ENCODE assay signal across 8 cellular contexts in genomic region chr19:52941941-52942370, GRCh38. TPM values are rescaled to one million over a fixed set of nuclear protein-coding genes. Genes with fewer than 3 reads are reported as not detected.
A peak's percentile ranks its signal among the peaks of the same experiment; 100 is the strongest.
DNase-seq lines count a peak whose midpoint lies in the region; ATAC-seq, FAIRE-seq and TF ChIP-seq lines count a peak whose summit lies in the region.

No MANE protein-coding gene starts in this region.

- peak overlapping the region; percentile 84 to 97 (median 90) for H3K27ac Mint-ChIP-seq in H9

- H4K8ac ChIP-seq in H9 (replicated peaks; ENCODE audit: insufficient read length, low read depth, low read length), result no peak overlapping the region

- no peaks in the 10 kb centered on the region for H4K20me1 ChIP-seq in H9 (ENCODE audit: control insufficient read depth, insufficient read depth, insufficient read length)

- WGBS in H9 (ENCODE audit: extremely low coverage, insufficient read length, low lambda C conversion rate), result no CpG with 5 or more reads among the region's 26 CpGs
- 0 to 1% (median 0%) methylated on average over 26 of the region's 26 CpGs for WGBS in small intestine, 3 donors

- no peak overlapping the region for H3K27ac ChIP-seq in H9 (ENCODE audit: insufficient read length, low read depth, low read length)
- H3K27ac ChIP-seq in ascending aorta, result peak overlapping the region; percentile 84 to 86
- H3K27ac ChIP-seq in iPS-18a (ENCODE audit: low read length), result no peak overlapping the region
- peak overlapping the region; percentile 34 to 74 for H3K27ac ChIP-seq in small intestine (ENCODE audit: low read depth in 1 of 2, low read length in 1 of 2)

- no peaks in the 10 kb centered on the region for H3K27me3 ChIP-seq in H9 (ENCODE audit: insufficient read depth, low read length)
- no peaks in the 10 kb centered on the region for H3K27me3 ChIP-seq in ascending aorta
- H3K27me3 ChIP-seq in iPS-18a (ENCODE audit: control insufficient read depth, insufficient read depth, low read length), result no peaks in the 10 kb centered on the region
- H3K27me3 ChIP-seq in small intestine (ENCODE audit: control insufficient read depth in 2 of 2, insufficient read depth in 2 of 2, low read length in 2 of 2), result no peaks in the 10 kb centered on the region

- H2BK120ac ChIP-seq in H9 (ENCODE audit: low read depth, low read length, poor library complexity, severe bottlenecking), result no peak overlapping the region

- peaks cover 8 to 13% (median 10%) of the 10 kb centered on the region in 3 experiments; a peak in 5 of 7 replicates for H3K36me3 Mint-ChIP-seq in H9 (ENCODE audit: insufficient read depth in 1 of 3, low read depth in 3 of 3)

- peaks cover 34 to 49% of the 10 kb centered on the region in 2 experiments for H3K4me1 Mint-ChIP-seq in H9

- no peak overlapping the region for H2BK20ac ChIP-seq in H9 (ENCODE audit: low read depth, low read length, poor library complexity, severe bottlenecking)

- no peak overlapping the region for H2BK5ac ChIP-seq in H9 (ENCODE audit: insufficient read length, low read length)

- peaks cover 6% of the 10 kb centered on the region; the same call in 1 of the 2 replicates for H3K79me2 ChIP-seq in H9 (ENCODE audit: insufficient read depth, low read length)

- H3K4me1 ChIP-seq in H9 (ENCODE audit: insufficient read depth, low read length), result peaks cover 6% of the 10 kb centered on the region; the same call in 1 of the 2 replicates
- peaks cover 0 to 4% of the 10 kb centered on the region in 2 donors for H3K4me1 ChIP-seq in ascending aorta
- peaks cover 13% of the 10 kb centered on the region for H3K4me1 ChIP-seq in iPS-18a (ENCODE audit: control insufficient read depth, low read depth, low read length)
- peaks cover 0 to 3% of the 10 kb centered on the region in 2 donors for H3K4me1 ChIP-seq in small intestine (ENCODE audit: control insufficient read depth in 2 of 2, insufficient read depth in 1 of 2, low read depth in 1 of 2, low read length in 1 of 2)

- no peak overlapping the region for H4K5ac ChIP-seq in H9 (ENCODE audit: insufficient read length, low read depth, low read length)

- peak overlapping the region; percentile 93 to 94 for H3K4me3 Mint-ChIP-seq in H9

- ATAC-seq in GM19328 (IDR thresholded peaks at IDR 0.05; ENCODE audit: unreplicated experiment), result no peak

- H3K23ac ChIP-seq in H9 (ENCODE audit: insufficient read length, low read depth, low read length), result no peak overlapping the region

- peak overlapping the region; percentile 59 to 78 for H3K4me3 ChIP-seq in ascending aorta
- peak overlapping the region; percentile 89 for H3K4me3 ChIP-seq in iPS-18a (ENCODE audit: low read length)
- peak overlapping the region; percentile 59 to 68 for H3K4me3 ChIP-seq in small intestine (ENCODE audit: low read depth in 1 of 2, low read length in 2 of 2)

- H2AK5ac ChIP-seq in H9 (ENCODE audit: insufficient read length, low read length), result no peak overlapping the region

- H3K36me3 ChIP-seq in ascending aorta (no peaks in the 10 kb centered on the region), iPS-18a (ENCODE audit: control insufficient read depth, low read depth, low read length) (no peaks in the 10 kb centered on the region), small intestine (ENCODE audit: control insufficient read depth in 2 of 2, insufficient read depth in 2 of 2, low read length in 2 of 2) (no peaks in the 10 kb centered on the region)

- DNase-seq in GM03348 (ENCODE audit: low spot score) (peak; percentile 23), H9 (peak; percentile 46), NCI-H2227 (lab: John Stamatoyannopoulos, UW; ENCODE audit: unreplicated experiment) (peak; percentile 70), ascending aorta (ENCODE audit: low spot score in 2 of 2) (peak in 1 of 2 donors; percentile 72), small intestine (peak; percentile 27), frontal cortex (ENCODE audit: low spot score in 2 of 2) (no peak)

- H3K23me2 ChIP-seq in H9 (ENCODE audit: insufficient read length, low read depth, low read length, poor library complexity, severe bottlenecking), result peaks cover 4% of the 10 kb centered on the region

- peak overlapping the region; percentile 70 for H3K18ac ChIP-seq in H9 (ENCODE audit: insufficient read length, low read depth, low read length)

- peaks cover 6% of the 10 kb centered on the region for H3K79me1 ChIP-seq in H9 (ENCODE audit: insufficient read depth, low read depth, low read length, poor library complexity, severe bottlenecking)

- H3K56ac ChIP-seq in H9 (ENCODE audit: insufficient read length, low read depth, low read length), result no peak overlapping the region

- H3K9ac ChIP-seq in H9 (ENCODE audit: extremely low read depth, insufficient read length, low read length) (peak overlapping the region; percentile 80), iPS-18a (ENCODE audit: low read length) (peak overlapping the region; percentile 68)

- no peak overlapping the region for H2AFZ ChIP-seq in H9 (ENCODE audit: low read length)

- H4K91ac ChIP-seq in H9 (ENCODE audit: insufficient read length, low read depth, low read length), result no peak overlapping the region

- peak overlapping the region; percentile 39 for H3K14ac ChIP-seq in H9 (ENCODE audit: insufficient read depth, low read length)

- no peak overlapping the region for H2BK12ac ChIP-seq in H9 (ENCODE audit: insufficient read length, low read depth, low read length)

- FAIRE-seq in small intestine (lab: Jason Lieb, UNC) (no peak), frontal cortex (lab: Jason Lieb, UNC) (no peak)

- no peaks in the 10 kb centered on the region; the same call in 1 of the 2 replicates for H3K27me3 Mint-ChIP-seq in H9 (ENCODE audit: low read depth)

- intact Hi-C loops in ascending aorta (cut with DNase I), result loop anchor here (1.0 to 10.0 kb wide), 8 partner anchors 19 to 1245 kb away; partner anchors contain the start of genes MBOAT7, ZNF160, ZNF320 and ZNF468

- H3K4me2 ChIP-seq in H9 (ENCODE audit: insufficient read depth, insufficient read length, low read length), result peak overlapping the region; percentile 86

- H3K9me3 ChIP-seq in H9 (ENCODE audit: control insufficient read depth, low read depth, low read length) (no peaks in the 10 kb centered on the region), ascending aorta (peaks cover 0 to 11% of the 10 kb centered on the region in 2 donors), iPS-18a (ENCODE audit: control insufficient read depth, low read depth, low read length) (no peaks in the 10 kb centered on the region), small intestine (ENCODE audit: control insufficient read depth, low read depth) (peaks cover 6% of the 10 kb centered on the region)

- no peak for TF ChIP-seq CTCF in H9 (conservative IDR thresholded peaks at IDR 0.05)
- no peak for TF ChIP-seq CTCF in ascending aorta (IDR thresholded peaks at IDR 0.05)

- H3K9me3 Mint-ChIP-seq in H9, result no peaks in the 10 kb centered on the region; a peak in 2 of 5 replicates

- no peak overlapping the region for H3K4ac ChIP-seq in H9 (ENCODE audit: low read depth, low read length)

- no peak overlapping the region for H2BK15ac ChIP-seq in H9 (ENCODE audit: low read depth, low read length)

- no peak overlapping the region for H3T11ph ChIP-seq in H9 (ENCODE audit: low read length)

RNA-seq across cellular contexts. Expression of gene ZNF888, which starts 18.7 kb away (rescaled TPM):
- total RNA-seq in H9 (2021) (12.1 and 13.4 TPM in 2 replicates), ascending aorta (0.43 TPM), frontal cortex (3.3 TPM)
- polyA plus RNA-seq in small intestine, result 1 to 10 TPM; 1.9 to 3.0 (median 2.0) TPM

RNA-seq across cellular contexts. Expression of gene ZNF816, which starts 20.7 kb away (rescaled TPM):
- 14.0 and 15.1 TPM in 2 replicates for total RNA-seq in H9 (2021)
- total RNA-seq in ascending aorta, result 7.1 TPM
- polyA plus RNA-seq in small intestine, result 1 to 10 TPM; 2.0 to 3.8 (median 2.4) TPM
- 2.4 TPM for total RNA-seq in frontal cortex

RNA-seq across cellular contexts. Expression of gene ZNF320, which starts 44.5 kb away (rescaled TPM):
- total RNA-seq in H9 (2021) (20.2 and 26.1 TPM in 2 replicates), ascending aorta (not detected), frontal cortex (32.2 TPM)
- 1 to 10 TPM; 3.4 to 4.8 (median 3.8) TPM for polyA plus RNA-seq in small intestine

Comparison
In these comparisons a context has a peak if more than half of its experiments do, and no peak if none do; other contexts are left out.
1. DNase-seq: peak in GM03348 (single experiment), H9 (single experiment), NCI-H2227 (single experiment) and small intestine (single experiment); none in frontal cortex (0 of 2).
2. H3K27ac ChIP-seq: peak in ascending aorta (2 of 2) and small intestine (2 of 2); none in H9 (single experiment) and iPS-18a (single experiment).
3. RNA of gene ZNF320, which starts 44.5 kb away (total RNA-seq): 32.2 TPM in frontal cortex (single experiment) and 20.2 to 26.1 TPM in H9; not detected in ascending aorta (single experiment); every median in the first group is over 10 times any median in the second.
4. Peak in every context shown above with its lines, with median percentiles within 50 percentile points of each other: H3K4me3 ChIP-seq.